In genomic region chrX:153927936-153928760, GRCh38 we compare ENCODE assay signal across 8 cellular contexts. TPM values are rescaled to one million over a fixed set of nuclear protein-coding genes. Genes with fewer than 3 reads are reported as not detected.
DNase-seq lines count a peak whose midpoint lies in the region; ATAC-seq, FAIRE-seq and TF ChIP-seq lines count a peak whose summit lies in the region.

No MANE protein-coding gene starts in this region.

- no peak for TF ChIP-seq CTCF in keratinocyte (optimal IDR thresholded peaks at IDR 0.05 in 1 of 3, IDR thresholded peaks at IDR 0.05 in 1 of 3, conservative IDR thresholded peaks at IDR 0.05 in 1 of 3; ENCODE audit: extremely low read depth in 1 of 3, insufficient read depth in 2 of 3, low read length in 3 of 3)

- peak overlapping the region; percentile 88 for H3K4me2 ChIP-seq in keratinocyte (ENCODE audit: control insufficient read depth, extremely low read depth, insufficient read depth, low read depth, low read length)

- H3K36me3 ChIP-seq in keratinocyte (ENCODE audit: control insufficient read depth in 2 of 2, extremely low read depth in 1 of 2, insufficient read depth in 2 of 2, low read length in 2 of 2), result peaks cover 6 to 9% of the 10 kb centered on the region in 2 experiments

- peak overlapping the region; percentile 84 for H3K9ac ChIP-seq in keratinocyte (ENCODE audit: control insufficient read depth, extremely low read depth, insufficient read depth, low read length)

- peaks cover 11% of the 10 kb centered on the region for H3K4me1 ChIP-seq in keratinocyte (ENCODE audit: control insufficient read depth, extremely low read depth, insufficient read depth, low read length)

- peak; percentile 79 for ATAC-seq in HG03378 (IDR thresholded peaks at IDR 0.05; ENCODE audit: unreplicated experiment)

- H3K9me3 ChIP-seq in keratinocyte (ENCODE audit: control insufficient read depth, low read depth, low read length), result no peaks in the 10 kb centered on the region

- peak; percentile 96 for DNase-seq in Ammon's horn (ENCODE audit: low spot score)
- DNase-seq in NCI-H446 treated with DMSO at 0.1 percent for 48 hours (lab: John Stamatoyannopoulos, UW), result peak; percentile 96
- DNase-seq in activated CD4-positive, CD25-positive, alpha-beta regulatory T cell treated with anti-CD3 and anti-CD28 coated beads, Interleukin-2, amount 50 U/mL, for 72 hours, result peak; percentile 97
- peak; percentile 65 to 77 for DNase-seq in cerebellar nuclear complex (lab: John Stamatoyannopoulos, UW)
- DNase-seq in keratinocyte (ENCODE audit: low read depth, low spot score), result peak; percentile 84
- peak; percentile 85 to 89 (median 86) for DNase-seq in stimulated activated CD4-positive, alpha-beta T cell treated with anti-CD3 and anti-CD28 coated beads, Interleukin-12 subunit alpha, Interleukin-12 subunit beta, amount 100 ng/mL, for 48 hours (ENCODE audit: low read depth in 2 of 3, low spot score in 1 of 3)

- FAIRE-seq in keratinocyte (lab: Jason Lieb, UNC), result peak; percentile 9

- dilution Hi-C loops in keratinocyte (cut with MboI; ENCODE audit: extremely low pct_ligation_motif_present, low sequenced_read_pairs), result no loop called here

- no peaks in the 10 kb centered on the region for H4K20me1 ChIP-seq in keratinocyte (ENCODE audit: control insufficient read depth, extremely low read depth, insufficient read depth, low read length)

- H3K27me3 ChIP-seq in keratinocyte (ENCODE audit: control insufficient read depth, extremely low read depth, insufficient read depth, low read length), result no peaks in the 10 kb centered on the region

- peak overlapping the region; percentile 41 to 79 (median 62) for H3K4me3 ChIP-seq in keratinocyte (ENCODE audit: control insufficient read depth in 2 of 3, extremely low read depth in 1 of 3, insufficient read depth in 2 of 3, low read depth in 1 of 3, low read length in 3 of 3)

- H3K79me2 ChIP-seq in keratinocyte (ENCODE audit: control insufficient read depth, insufficient read depth, low read length), result peaks cover 13% of the 10 kb centered on the region

- H3K9me1 ChIP-seq in keratinocyte (ENCODE audit: control insufficient read depth, extremely low read depth, insufficient read depth, low read length), result no peaks in the 10 kb centered on the region

- H2AFZ ChIP-seq in keratinocyte (ENCODE audit: control insufficient read depth, low read length), result no peak overlapping the region

- peak overlapping the region; percentile 78 for H3K27ac ChIP-seq in keratinocyte (ENCODE audit: control insufficient read depth, insufficient read depth, low read length)

- TF ChIP-seq POLR2A in GM19099 (IDR thresholded peaks at IDR 0.05; ENCODE audit: extremely low read depth, insufficient read length, low read depth), result peak; percentile 73

RNA-seq across cellular contexts. Expression of gene ARHGAP4, which starts 2.1 kb away (rescaled TPM):
- 0.35 to 0.66 TPM (median 0.55 TPM) in 3 replicates for polyA plus RNA-seq in keratinocyte
- polyA plus RNA-seq in keratinocyte (2011; ENCODE audit: low read depth), result not detected
- polyA plus RNA-seq in keratinocyte (2011; cell fraction: cytosol; rRNA removed), result 0.28 and 0.48 TPM in 2 replicates
- polyA plus RNA-seq in keratinocyte (2011; cell fraction: nucleus; rRNA removed), result 1.4 and 1.9 TPM in 2 replicates
- polyA plus RNA-seq in keratinocyte (2012; ENCODE audit: low replicate concordance), result 0.35 and 0.95 TPM in 2 replicates
- 0.43 to 0.90 TPM (median 0.56 TPM) in 3 replicates for polyA minus RNA-seq in keratinocyte
- not detected for polyA minus RNA-seq in keratinocyte (2011; cell fraction: cytosol; rRNA and poly(A)+ RNA removed)
- polyA minus RNA-seq in keratinocyte (2011; cell fraction: nucleus; rRNA and poly(A)+ RNA removed), result 0.42 and 1.1 TPM in 2 replicates

RNA-seq across cellular contexts. Expression of gene NAA10, which starts 6.7 kb away (rescaled TPM):
- polyA plus RNA-seq in keratinocyte, result 103 to 149 TPM (median 112 TPM) in 3 replicates
- 27.1 TPM for polyA plus RNA-seq in keratinocyte (2011; ENCODE audit: low read depth)
- polyA plus RNA-seq in keratinocyte (2011; cell fraction: cytosol; rRNA removed), result 120 and 137 TPM in 2 replicates
- 102 and 124 TPM in 2 replicates for polyA plus RNA-seq in keratinocyte (2011; cell fraction: nucleus; rRNA removed)
- polyA plus RNA-seq in keratinocyte (2012; ENCODE audit: low replicate concordance), result 84.8 and 171 TPM in 2 replicates
- 71.1 to 133 TPM (median 107 TPM) in 3 replicates for polyA minus RNA-seq in keratinocyte
- polyA minus RNA-seq in keratinocyte (2011; cell fraction: cytosol; rRNA and poly(A)+ RNA removed), result 77.3 TPM
- 27.0 and 27.8 TPM in 2 replicates for polyA minus RNA-seq in keratinocyte (2011; cell fraction: nucleus; rRNA and poly(A)+ RNA removed)

RNA-seq across cellular contexts. Expression of gene RENBP, which starts 16.3 kb away (rescaled TPM):
- 0.08 to 0.40 TPM (median 0.16 TPM) in 3 replicates for polyA plus RNA-seq in keratinocyte
- 0.77 TPM for polyA plus RNA-seq in keratinocyte (2011; ENCODE audit: low read depth)
- polyA plus RNA-seq in keratinocyte (2011; cell fraction: cytosol; rRNA removed), result 0.23 TPM in 1 of 2 replicates, not detected in the other
- polyA plus RNA-seq in keratinocyte (2011; cell fraction: nucleus; rRNA removed), result 0.39 and 0.71 TPM in 2 replicates
- 0.08 and 1.6 TPM in 2 replicates for polyA plus RNA-seq in keratinocyte (2012; ENCODE audit: low replicate concordance)
- polyA minus RNA-seq in keratinocyte, result 0.13 TPM in 1 of 3 replicates, not detected in the others
- not detected for polyA minus RNA-seq in keratinocyte (2011; cell fraction: cytosol; rRNA and poly(A)+ RNA removed)
- not detected in 2 replicates for polyA minus RNA-seq in keratinocyte (2011; cell fraction: nucleus; rRNA and poly(A)+ RNA removed)

RNA-seq across cellular contexts. Expression of gene AVPR2, which starts 23.7 kb away (rescaled TPM):
- not detected in 3 replicates for polyA plus RNA-seq in keratinocyte
- not detected for polyA plus RNA-seq in keratinocyte (2011; ENCODE audit: low read depth)
- not detected in 2 replicates for polyA plus RNA-seq in keratinocyte (2011; cell fraction: cytosol; rRNA removed)
- not detected in 2 replicates for polyA plus RNA-seq in keratinocyte (2011; cell fraction: nucleus; rRNA removed)
- not detected in 2 replicates for polyA plus RNA-seq in keratinocyte (2012; ENCODE audit: low replicate concordance)
- polyA minus RNA-seq in keratinocyte, result not detected in 3 replicates
- not detected for polyA minus RNA-seq in keratinocyte (2011; cell fraction: cytosol; rRNA and poly(A)+ RNA removed)
- polyA minus RNA-seq in keratinocyte (2011; cell fraction: nucleus; rRNA and poly(A)+ RNA removed), result not detected in 2 replicates

RNA-seq across cellular contexts. Expression of gene L1CAM, which starts 42.2 kb away (rescaled TPM):
- polyA plus RNA-seq in keratinocyte, result 18.2 to 31.1 TPM (median 23.3 TPM) in 3 replicates
- polyA plus RNA-seq in keratinocyte (2011; ENCODE audit: low read depth), result 2.4 TPM
- 17.9 and 33.1 TPM in 2 replicates for polyA plus RNA-seq in keratinocyte (2011; cell fraction: cytosol; rRNA removed)
- polyA plus RNA-seq in keratinocyte (2011; cell fraction: nucleus; rRNA removed), result 147 and 179 TPM in 2 replicates
- 6.5 and 62.0 TPM in 2 replicates for polyA plus RNA-seq in keratinocyte (2012; ENCODE audit: low replicate concordance)
- 56.7 to 115 TPM (median 71.5 TPM) in 3 replicates for polyA minus RNA-seq in keratinocyte
- 111 TPM for polyA minus RNA-seq in keratinocyte (2011; cell fraction: cytosol; rRNA and poly(A)+ RNA removed)
- polyA minus RNA-seq in keratinocyte (2011; cell fraction: nucleus; rRNA and poly(A)+ RNA removed), result 208 and 281 TPM in 2 replicates

Comparison
In these comparisons a context has a peak if more than half of its experiments do, and no peak if none do; other contexts are left out.
1. Peak in every context shown above with its lines: DNase-seq, ATAC-seq, H3K4me3 ChIP-seq and H3K27ac ChIP-seq.